Comparison of ENCODE assay signal across 29 cellular contexts in the genomic region with DNA sequence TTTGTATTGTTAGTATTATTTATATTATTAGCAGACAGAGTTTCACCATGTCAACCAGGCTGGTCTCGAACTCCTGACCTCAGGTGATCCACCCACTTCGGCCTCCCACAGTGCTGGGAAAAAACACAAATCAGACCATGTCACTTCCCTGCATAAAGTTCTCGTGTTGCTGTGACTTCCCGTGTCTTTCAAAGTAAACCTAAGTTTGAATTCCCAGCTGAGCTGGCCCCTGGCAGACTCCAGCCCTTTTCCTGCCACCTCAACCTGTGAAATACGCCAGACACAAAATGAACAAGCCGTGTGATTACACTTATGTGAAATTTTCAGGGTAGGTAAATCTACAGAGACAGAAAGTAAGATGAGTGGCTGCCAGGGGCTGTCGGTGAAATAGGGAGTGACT.
"Had no signal": no experiment of that assay in that cellular context is flagged by ENCODE, and none has a peak within 500 bp of the region (broad histone marks: within the 10 kb centered on the region; RNA-seq: fewer than 3 reads in every experiment).

No MANE protein-coding gene starts in this region.

- H3K36me3 ChIP-seq: neutrophil, prostate gland, right atrium auricular region, transverse colon had no signal

- H3K4me1 Mint-ChIP-seq: neural crest cell had no signal

- H3K27me3 Mint-ChIP-seq: natural killer cell treated with Interleukin-12 subunit alpha and Interleukin-12 subunit beta and Interleukin-15 and Interleukin-18, amount 100 ng/mL, for 72 hours had no signal

- H3K9me3 Mint-ChIP-seq: memory B cell; natural killer cell treated with Interleukin-12 subunit alpha and Interleukin-12 subunit beta and Interleukin-15 and Interleukin-18, amount 100 ng/mL, for 72 hours; neural crest cell; stimulated activated naive CD8-positive, alpha-beta T cell treated with anti-CD3 and anti-CD28 coated beads, Interleukin-15, amount 100 ng/mL, for 72 hours had no signal

- FAIRE-seq: colon, endothelial cell of umbilical vein had no signal

- H3K27me3 ChIP-seq: dorsolateral prefrontal cortex, esophagus squamous epithelium, heart right ventricle, right atrium auricular region, suprapubic skin, transverse colon had no signal

- DNase-seq: central memory CD4-positive, alpha-beta T cell; effector CD8-positive, alpha-beta T cell; esophagus squamous epithelium; foreskin melanocyte; glutamatergic neuron; heart right ventricle; hippocampal formation; islet precursor cell; left ventricle myocardium superior; naive B cell; stimulated activated CD4-positive, alpha-beta T cell treated with anti-CD3 and anti-CD28 coated beads, Interleukin-15, amount 100 ng/mL, for 24 hours; stimulated activated CD4-positive, alpha-beta T cell treated with anti-CD3 and anti-CD28 coated beads, Interleukin-2, amount 100 ng/mL, for 48 hours; stimulated activated naive B cell treated with anti-CD40 and anti-IgM and Interleukin-4, amounts not matched to agents 10 μg/mL and 1 μg/mL and 100 μg/mL, for 72 hours; stimulated activated naive CD8-positive, alpha-beta T cell treated with anti-CD3 and anti-CD28 coated beads, Interleukin-15, amount 100 ng/mL, for 72 hours; transverse colon had no signal

- H3K4me3 Mint-ChIP-seq: memory B cell; naive B cell; natural killer cell treated with Interleukin-12 subunit alpha and Interleukin-12 subunit beta and Interleukin-15 and Interleukin-18, amount 100 ng/mL, for 72 hours; neural crest cell; stimulated activated naive B cell treated with anti-CD40 and anti-IgM and Interleukin-4, amounts not matched to agents 10 μg/mL and 1 μg/mL and 100 μg/mL, for 72 hours; stimulated activated naive CD8-positive, alpha-beta T cell treated with anti-CD3 and anti-CD28 coated beads, Interleukin-15, amount 100 ng/mL, for 72 hours had no signal

- H3K27ac Mint-ChIP-seq: memory B cell; naive B cell; natural killer cell treated with Interleukin-12 subunit alpha and Interleukin-12 subunit beta and Interleukin-15 and Interleukin-18, amount 100 ng/mL, for 72 hours; stimulated activated naive B cell treated with anti-CD40 and anti-IgM and Interleukin-4, amounts not matched to agents 10 μg/mL and 1 μg/mL and 100 μg/mL, for 72 hours; stimulated activated naive CD8-positive, alpha-beta T cell treated with anti-CD3 and anti-CD28 coated beads, Interleukin-15, amount 100 ng/mL, for 72 hours had no signal

- H3K9me3 ChIP-seq: esophagus squamous epithelium, heart right ventricle, mucosa of descending colon, neutrophil, prostate gland, right atrium auricular region, suprapubic skin, transverse colon had no signal

- H3K9ac ChIP-seq: parathyroid adenoma had no signal

- H3K36me3 Mint-ChIP-seq: naive B cell; natural killer cell treated with Interleukin-12 subunit alpha and Interleukin-12 subunit beta and Interleukin-15 and Interleukin-18, amount 100 ng/mL, for 72 hours had no signal

- H3K27ac ChIP-seq: dorsolateral prefrontal cortex, esophagus squamous epithelium, heart right ventricle, neutrophil, parathyroid adenoma, prostate gland, right atrium auricular region, skin epidermis, suprapubic skin, transverse colon had no signal

- H3K4me1 ChIP-seq: parathyroid adenoma had no signal

- ATAC-seq: heart right ventricle; left ventricle myocardium superior; mucosa of descending colon; natural killer cell treated with Interleukin-12 subunit alpha and Interleukin-12 subunit beta and Interleukin-15 and Interleukin-18, amount 100 ng/mL, for 72 hours; stimulated activated naive B cell treated with anti-CD40 and anti-IgM and Interleukin-4, amounts not matched to agents 10 μg/mL and 1 μg/mL and 100 μg/mL, for 72 hours; stimulated activated naive CD8-positive, alpha-beta T cell treated with anti-CD3 and anti-CD28 coated beads, Interleukin-15, amount 100 ng/mL, for 72 hours had no signal

- H3K4me3 ChIP-seq: dorsolateral prefrontal cortex, esophagus squamous epithelium, heart right ventricle, lung, mucosa of descending colon, prostate gland, right atrium auricular region, skin epidermis, suprapubic skin, transverse colon had no signal
